29 cellular contexts compared by ENCODE assay signal in the genomic region with DNA sequence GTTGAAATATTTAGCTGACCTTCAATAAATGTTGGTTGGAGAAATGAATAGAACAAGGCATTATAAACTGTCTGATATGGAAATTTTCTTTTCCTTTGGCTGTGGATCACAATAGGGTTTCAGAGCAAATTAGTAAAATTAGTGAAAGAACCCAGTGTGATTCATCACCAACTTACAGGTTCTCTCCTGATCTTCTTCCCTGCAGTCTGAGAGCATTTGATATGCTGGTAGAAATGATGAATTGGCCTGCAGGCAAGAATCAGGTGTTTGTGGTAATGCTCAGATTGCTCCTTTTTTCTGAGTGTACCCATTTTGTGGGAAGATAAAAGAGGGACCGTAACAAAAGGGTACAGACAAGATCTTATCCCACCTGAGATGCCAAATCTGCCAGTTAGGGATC. TPM values are rescaled to one million over a fixed set of nuclear protein-coding genes. Genes with fewer than 3 reads are reported as not detected.
DNase-seq lines count a peak whose midpoint lies in the region; ATAC-seq, FAIRE-seq and TF ChIP-seq lines count a peak whose summit lies in the region.
"Had no signal": no experiment of that assay in that cellular context is flagged by ENCODE, and none has a peak within 500 bp of the region (broad histone marks: within the 10 kb centered on the region; RNA-seq: fewer than 3 reads in every experiment).

No MANE protein-coding gene starts in this region.

- H3K27me3 Mint-ChIP-seq in activated CD8-positive, alpha-beta T cell treated with anti-CD3 and anti-CD28 coated beads for 36 hours, result no peaks in the 10 kb centered on the region
- H3K27me3 Mint-ChIP-seq in activated CD8-positive, alpha-beta T cell treated with anti-CD3 and anti-CD28 coated beads, Interleukin-2, amount 10 ng/mL, durations not matched to agents 7 days and 5 days (ENCODE audit: low read depth), result no peaks in the 10 kb centered on the region
- H3K27me3 Mint-ChIP-seq in activated T-helper 2 cell treated with anti-CD3 and anti-CD28 coated beads, Interferon-gamma antibody, Interleukin-2, Interleukin-4, amounts not matched to agents 10 μg/mL and 5 μg/mL and 100 μg/mL, durations not matched to agents 14 hours and 24 hours and 36 hours (ENCODE audit: low read depth), result no peaks in the 10 kb centered on the region
- H3K27me3 Mint-ChIP-seq: dendritic cell treated with granulocyte-macrophage colony-stimulating factor and Interleukin-4, amounts not matched to agents 40 ng/mL and 50 ng/mL, for 4 days; progenitor cell of endocrine pancreas; T-cell had no signal

- no peak overlapping the region for H3K4me3 Mint-ChIP-seq in activated CD8-positive, alpha-beta T cell treated with anti-CD3 and anti-CD28 coated beads for 36 hours
- H3K4me3 Mint-ChIP-seq in activated CD8-positive, alpha-beta T cell treated with anti-CD3 and anti-CD28 coated beads, Interleukin-2, amount 10 ng/mL, durations not matched to agents 7 days and 5 days, result no peak overlapping the region
- no peak overlapping the region for H3K4me3 Mint-ChIP-seq in activated T-helper 2 cell treated with anti-CD3 and anti-CD28 coated beads, Interferon-gamma antibody, Interleukin-2, Interleukin-4, amounts not matched to agents 10 μg/mL and 5 μg/mL and 100 μg/mL, durations not matched to agents 14 hours and 24 hours and 36 hours (ENCODE audit: low read depth)
- H3K4me3 Mint-ChIP-seq: dendritic cell treated with granulocyte-macrophage colony-stimulating factor and Interleukin-4, amounts not matched to agents 40 ng/mL and 50 ng/mL, for 4 days; neural progenitor cell; T-cell had no signal

- no peak overlapping the region for H2AFZ ChIP-seq in osteoblast (ENCODE audit: low read length)
- H2AFZ ChIP-seq: neural progenitor cell had no signal

- H3K36me3 Mint-ChIP-seq in activated CD8-positive, alpha-beta T cell treated with anti-CD3 and anti-CD28 coated beads for 36 hours (ENCODE audit: low read depth), result peaks cover 57% of the 10 kb centered on the region
- H3K36me3 Mint-ChIP-seq in activated CD8-positive, alpha-beta T cell treated with anti-CD3 and anti-CD28 coated beads, Interleukin-2, amount 10 ng/mL, durations not matched to agents 7 days and 5 days (ENCODE audit: low read depth), result peaks cover 64% of the 10 kb centered on the region
- H3K36me3 Mint-ChIP-seq in activated T-helper 2 cell treated with anti-CD3 and anti-CD28 coated beads, Interferon-gamma antibody, Interleukin-2, Interleukin-4, amounts not matched to agents 10 μg/mL and 5 μg/mL and 100 μg/mL, durations not matched to agents 14 hours and 24 hours and 36 hours (ENCODE audit: low read depth), result peaks cover 80% of the 10 kb centered on the region

- H3K27ac ChIP-seq in osteoblast (ENCODE audit: low read depth, low read length), result peak overlapping the region; percentile 69
- H3K27ac ChIP-seq: ascending aorta, BLaER1, lower lobe of right lung, neural progenitor cell, sigmoid colon, SJCRH30, upper lobe of left lung had no signal

- no peaks in the 10 kb centered on the region for H3K27me3 ChIP-seq in osteoblast (ENCODE audit: insufficient read depth, low read length)
- H3K27me3 ChIP-seq: ascending aorta, BLaER1, neural progenitor cell, sigmoid colon, SJCRH30, upper lobe of left lung had no signal

- intact Hi-C loops in activated CD8-positive, alpha-beta T cell treated with anti-CD3 and anti-CD28 coated beads for 36 hours (cut with micrococcal nuclease), result no loop called here
- intact Hi-C loops in activated T-helper 2 cell treated with anti-CD3 and anti-CD28 coated beads, Interferon-gamma antibody, Interleukin-2, Interleukin-4, amounts not matched to agents 10 μg/mL and 5 μg/mL and 100 μg/mL, durations not matched to agents 14 hours and 24 hours and 36 hours (cut with micrococcal nuclease), result loop anchor here (1.0 to 2.0 kb wide), 2 partner anchors 12 to 31 kb away; no protein-coding TSS in a partner anchor
- intact Hi-C loops in left ventricle myocardium superior (cut with micrococcal nuclease), result no loop called here

- H3K36me3 ChIP-seq in osteoblast (ENCODE audit: insufficient read depth, low read length), result peaks cover 15% of the 10 kb centered on the region
- H3K36me3 ChIP-seq: SJCRH30 had no signal

- H3K79me2 ChIP-seq in osteoblast (ENCODE audit: insufficient read depth, low read length), result peaks cover 3% of the 10 kb centered on the region

- CTCF ChIA-PET in activated CD8-positive, alpha-beta T cell treated with anti-CD3 and anti-CD28 coated beads for 36 hours (lab: Charles Lee), result interaction anchor here (1.1 to 1.2 kb wide), 2 partner anchors 9 to 51 kb away, joined by 3 read pairs; a partner anchor contains a TSS
- CTCF ChIA-PET in activated CD8-positive, alpha-beta T cell treated with anti-CD3 and anti-CD28 coated beads, Interleukin-2, amount 10 ng/mL, durations not matched to agents 7 days and 5 days (lab: Charles Lee), result interaction anchor here (1.2 kb wide), 1 partner anchor 11 kb away, joined by 3 read pairs; no protein-coding TSS in a partner anchor

- TF ChIP-seq CTCF in activated CD8-positive, alpha-beta T cell treated with anti-CD3 and anti-CD28 coated beads for 36 hours (IDR thresholded peaks at IDR 0.05), result no peak
- no peak for TF ChIP-seq CTCF in osteoblast (IDR thresholded peaks at IDR 0.05; ENCODE audit: extremely low read depth, low read depth, low read length)

- H3K4me2 ChIP-seq in osteoblast (ENCODE audit: insufficient read depth, low read length), result peak overlapping the region; percentile 34
- H3K4me2 ChIP-seq: BLaER1, neural progenitor cell had no signal

- ATAC-seq in activated CD8-positive, alpha-beta T cell treated with anti-CD3 and anti-CD28 coated beads for 36 hours, result peak; percentile 38
- no peak for ATAC-seq in activated CD8-positive, alpha-beta T cell treated with anti-CD3 and anti-CD28 coated beads, Interleukin-2, amount 10 ng/mL, durations not matched to agents 7 days and 5 days
- no peak for ATAC-seq in left ventricle myocardium superior
- ATAC-seq: lower lobe of right lung, T-cell had no signal

- no peaks in the 10 kb centered on the region for H3K9me3 ChIP-seq in osteoblast (ENCODE audit: low read depth, low read length)
- H3K9me3 ChIP-seq: ascending aorta, BLaER1, HAP-1, lower lobe of right lung, sigmoid colon, SJCRH30, upper lobe of left lung had no signal

- peak overlapping the region; percentile 82 for H3K27ac Mint-ChIP-seq in activated CD8-positive, alpha-beta T cell treated with anti-CD3 and anti-CD28 coated beads for 36 hours
- no peak overlapping the region for H3K27ac Mint-ChIP-seq in activated CD8-positive, alpha-beta T cell treated with anti-CD3 and anti-CD28 coated beads, Interleukin-2, amount 10 ng/mL, durations not matched to agents 7 days and 5 days
- H3K27ac Mint-ChIP-seq in activated T-helper 2 cell treated with anti-CD3 and anti-CD28 coated beads, Interferon-gamma antibody, Interleukin-2, Interleukin-4, amounts not matched to agents 10 μg/mL and 5 μg/mL and 100 μg/mL, durations not matched to agents 14 hours and 24 hours and 36 hours, result peak overlapping the region; percentile 84
- H3K27ac Mint-ChIP-seq: dendritic cell treated with granulocyte-macrophage colony-stimulating factor and Interleukin-4, amounts not matched to agents 40 ng/mL and 50 ng/mL, for 4 days; neural progenitor cell; progenitor cell of endocrine pancreas; T-cell had no signal

- FAIRE-seq in GM18507 (lab: Jason Lieb, UNC), result peak; percentile 12
- FAIRE-seq: A204.1, kidney had no signal

- no peaks in the 10 kb centered on the region for H4K20me1 ChIP-seq in osteoblast (ENCODE audit: insufficient read depth, low read length)
- H4K20me1 ChIP-seq: BLaER1 had no signal

- POLR2A ChIA-PET in activated CD8-positive, alpha-beta T cell treated with anti-CD3 and anti-CD28 coated beads for 36 hours (lab: Charles Lee), result interaction anchor here (1.3 kb wide), 1 partner anchor 52 kb away, joined by 5 read pairs; a partner anchor contains a TSS
- POLR2A ChIA-PET in activated CD8-positive, alpha-beta T cell treated with anti-CD3 and anti-CD28 coated beads, Interleukin-2, amount 10 ng/mL, durations not matched to agents 7 days and 5 days (lab: Charles Lee), result interaction anchor here (1.0 kb wide), 1 partner anchor 52 kb away, joined by 4 read pairs; a partner anchor contains a TSS

- peaks cover 31% of the 10 kb centered on the region for H3K4me1 ChIP-seq in osteoblast (ENCODE audit: insufficient read depth, low read length)
- H3K4me1 ChIP-seq: ascending aorta, BLaER1, HAP-1, lower lobe of right lung, sigmoid colon, SJCRH30, upper lobe of left lung had no signal

- no peaks in the 10 kb centered on the region for H3K9me3 Mint-ChIP-seq in activated CD8-positive, alpha-beta T cell treated with anti-CD3 and anti-CD28 coated beads for 36 hours
- H3K9me3 Mint-ChIP-seq in activated CD8-positive, alpha-beta T cell treated with anti-CD3 and anti-CD28 coated beads, Interleukin-2, amount 10 ng/mL, durations not matched to agents 7 days and 5 days (ENCODE audit: insufficient read depth), result no peaks in the 10 kb centered on the region
- H3K9me3 Mint-ChIP-seq in activated T-helper 2 cell treated with anti-CD3 and anti-CD28 coated beads, Interferon-gamma antibody, Interleukin-2, Interleukin-4, amounts not matched to agents 10 μg/mL and 5 μg/mL and 100 μg/mL, durations not matched to agents 14 hours and 24 hours and 36 hours, result no peaks in the 10 kb centered on the region
- H3K9me3 Mint-ChIP-seq: dendritic cell treated with granulocyte-macrophage colony-stimulating factor and Interleukin-4, amounts not matched to agents 40 ng/mL and 50 ng/mL, for 4 days; neural progenitor cell; T-cell had no signal

- no peak for DNase-seq in activated CD8-positive, alpha-beta T cell treated with anti-CD3 and anti-CD28 coated beads for 36 hours
- no peak for DNase-seq in activated CD8-positive, alpha-beta T cell treated with anti-CD3 and anti-CD28 coated beads, Interleukin-2, amount 10 ng/mL, durations not matched to agents 7 days and 5 days
- DNase-seq in GM18507 (ENCODE audit: extremely low spot score, insufficient read length, low read depth) (no peak), osteoblast (ENCODE audit: insufficient read length, low spot score, missing footprints) (no peak), SHP77 (lab: John Stamatoyannopoulos, UW) (no peak), left ventricle myocardium superior (no peak), midbrain (lab: John Stamatoyannopoulos, UW) (no peak)
- no peak for DNase-seq in activated T-helper 2 cell treated with anti-CD3 and anti-CD28 coated beads, Interferon-gamma antibody, Interleukin-2, Interleukin-4, amounts not matched to agents 10 μg/mL and 5 μg/mL and 100 μg/mL, durations not matched to agents 14 hours and 24 hours and 36 hours (ENCODE audit: low spot score)
- DNase-seq: activated CD4-positive, alpha-beta T cell treated with anti-CD3 and anti-CD28 coated beads for 4 hours; caudate nucleus; DMS79 treated with DMSO at 0.1 percent for 48 hours; kidney; lower lobe of right lung; NCI-H1694; NCI-H2171; NCI-H524; sigmoid colon; SJCRH30; stimulated activated CD8-positive, alpha-beta memory T cell treated with anti-CD3 and anti-CD28 coated beads, Interleukin-4, amount 100 ng/mL, for 48 hours; substantia nigra; T-cell; upper lobe of left lung had no signal

- H3K4me1 Mint-ChIP-seq in activated CD8-positive, alpha-beta T cell treated with anti-CD3 and anti-CD28 coated beads for 36 hours (ENCODE audit: low read depth), result peaks cover 43% of the 10 kb centered on the region
- H3K4me1 Mint-ChIP-seq in activated CD8-positive, alpha-beta T cell treated with anti-CD3 and anti-CD28 coated beads, Interleukin-2, amount 10 ng/mL, durations not matched to agents 7 days and 5 days (ENCODE audit: low read depth), result peaks cover 17% of the 10 kb centered on the region
- H3K4me1 Mint-ChIP-seq in activated T-helper 2 cell treated with anti-CD3 and anti-CD28 coated beads, Interferon-gamma antibody, Interleukin-2, Interleukin-4, amounts not matched to agents 10 μg/mL and 5 μg/mL and 100 μg/mL, durations not matched to agents 14 hours and 24 hours and 36 hours (ENCODE audit: low read depth), result peaks cover 30% of the 10 kb centered on the region
- H3K4me1 Mint-ChIP-seq: neural progenitor cell, T-cell had no signal

- no peak overlapping the region for H3K4me3 ChIP-seq in osteoblast (ENCODE audit: insufficient read depth, low read length)
- H3K4me3 ChIP-seq: ascending aorta, BLaER1, HAP-1, lower lobe of right lung, neural progenitor cell, sigmoid colon, SJCRH30, upper lobe of left lung had no signal

RNA-seq across cellular contexts. Expression of a gene that starts 51.9 kb away (rescaled TPM):
- 10 to 100 TPM; 73.4 to 75.3 TPM for total RNA-seq in activated CD8-positive, alpha-beta T cell treated with anti-CD3 and anti-CD28 coated beads for 36 hours
- total RNA-seq in activated CD8-positive, alpha-beta T cell treated with anti-CD3 and anti-CD28 coated beads, Interleukin-2, amount 10 ng/mL, durations not matched to agents 7 days and 5 days, result 10 to 100 TPM; 40.9 to 41.0 TPM
- 66.0 and 68.2 TPM in 2 replicates for total RNA-seq in activated T-helper 2 cell treated with anti-CD3 and anti-CD28 coated beads, Interferon-gamma antibody, Interleukin-2, Interleukin-4, amounts not matched to agents 10 μg/mL and 5 μg/mL and 100 μg/mL, durations not matched to agents 14 hours and 24 hours and 36 hours
- total RNA-seq in osteoblast (47.4 and 51.0 TPM in 2 replicates), left ventricle myocardium superior (13.1 TPM)
